Comparison of ENCODE assay signal across 1 cellular context in the genomic region with DNA sequence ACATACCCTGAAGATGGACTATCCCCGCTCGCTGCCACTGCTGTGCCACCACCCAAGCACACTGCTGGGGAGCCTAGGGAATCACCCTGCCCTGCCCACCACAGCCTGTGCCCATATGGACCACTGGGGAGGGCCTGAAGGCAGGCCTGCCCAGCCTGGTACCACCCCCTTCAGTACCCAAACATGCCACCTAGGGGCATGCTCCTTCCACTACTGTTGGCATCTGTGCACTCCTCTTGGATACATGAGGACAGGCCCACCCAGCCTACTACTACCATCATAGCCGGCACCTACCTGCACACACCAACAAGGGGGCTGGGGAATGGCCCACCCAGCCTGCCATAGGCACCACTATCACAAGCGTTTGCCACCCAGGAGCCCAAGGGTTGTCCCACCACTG.
TF ChIP-seq lines count a peak whose summit lies in the region.

No MANE protein-coding gene starts in this region.

TF ChIP-seq in H1, 55 proteins besides CTCF, POLR2A, EP300 and RAD21 (continued from another document):
- TF ChIP-seq RNF2 (IDR thresholded peaks at IDR 0.05; ENCODE audit: borderline replicate concordance, low read depth, low read length, missing control alignments, poor library complexity, severe bottlenecking) = no peak
- no peak for TF ChIP-seq CHD2 (IDR thresholded peaks at IDR 0.05; ENCODE audit: low read length)
